In genomic region chr9:104992696-104993095, GRCh38 we compare ENCODE assay signal across 9 cellular contexts.
DNase-seq lines count a peak whose midpoint lies in the region; ATAC-seq and TF ChIP-seq lines count a peak whose summit lies in the region.
"Had no signal": no experiment of that assay in that cellular context is flagged by ENCODE, and none has a peak within 500 bp of the region (broad histone marks: within the 10 kb centered on the region; RNA-seq: fewer than 3 reads in every experiment).

No MANE protein-coding gene starts in this region.

- H3K9me3 ChIP-seq in left ventricle myocardium inferior (replicated peaks), result no peaks in the 10 kb centered on the region

- H3K27ac Mint-ChIP-seq in naive thymus-derived CD8-positive, alpha-beta T cell, result peak overlapping the region in 7 of 10 donors; percentile 11 to 86 (median 77)
- no peak overlapping the region for H3K27ac Mint-ChIP-seq in stimulated activated naive CD8-positive, alpha-beta T cell treated with anti-CD3 and anti-CD28 coated beads, Interleukin-15, amount 100 ng/mL, for 72 hours

- intact Hi-C loops in left ventricle myocardium inferior (cut with micrococcal nuclease), result no loop called here
- intact Hi-C loops in Right ventricle myocardium superior (cut with DNase I), result loop anchor here (2.0 to 10.0 kb wide), 2 partner anchors 52 to 66 kb away; no protein-coding TSS in a partner anchor

- peaks cover 0 to 5% (median 2%) of the 10 kb centered on the region in 5 donors for H3K27me3 Mint-ChIP-seq in naive thymus-derived CD8-positive, alpha-beta T cell
- peaks cover 54% of the 10 kb centered on the region for H3K27me3 Mint-ChIP-seq in stimulated activated naive CD8-positive, alpha-beta T cell treated with anti-CD3 and anti-CD28 coated beads, Interleukin-15, amount 100 ng/mL, for 72 hours

- no peaks in the 10 kb centered on the region for H3K27me3 ChIP-seq in left ventricle myocardium inferior (ENCODE audit: low read depth)

- peak overlapping the region; percentile 31 to 95 (median 77) for H3K4me3 Mint-ChIP-seq in naive thymus-derived CD8-positive, alpha-beta T cell
- H3K4me3 Mint-ChIP-seq in stimulated activated naive CD8-positive, alpha-beta T cell treated with anti-CD3 and anti-CD28 coated beads, Interleukin-15, amount 100 ng/mL, for 72 hours, result peak overlapping the region in 1 of 2 donors; percentile 75

- no peak for DNase-seq in left ventricle myocardium inferior
- no peak for DNase-seq in Right ventricle myocardium superior
- DNase-seq in coronary artery (ENCODE audit: low spot score), result no peak
- peak in 1 of 10 donors; percentile 4 for DNase-seq in naive thymus-derived CD8-positive, alpha-beta T cell
- no peak for DNase-seq in NCI-H1105 (lab: John Stamatoyannopoulos, UW)
- DNase-seq in stimulated activated naive CD8-positive, alpha-beta T cell treated with anti-CD3 and anti-CD28 coated beads, Interleukin-15, amount 100 ng/mL, for 72 hours, result no peak
- DNase-seq in kidney tubule cell (ENCODE audit: low spot score), result no peak
- DNase-seq: NCI-H2081 had no signal

- H3K4me1 ChIP-seq in left ventricle myocardium inferior, result peaks cover 55% of the 10 kb centered on the region

- peaks cover 22 to 46% (median 41%) of the 10 kb centered on the region in 4 donors for H3K4me1 Mint-ChIP-seq in naive thymus-derived CD8-positive, alpha-beta T cell
- peaks cover 51% of the 10 kb centered on the region for H3K4me1 Mint-ChIP-seq in stimulated activated naive CD8-positive, alpha-beta T cell treated with anti-CD3 and anti-CD28 coated beads, Interleukin-15, amount 100 ng/mL, for 72 hours

- POLR2A ChIA-PET in naive thymus-derived CD8-positive, alpha-beta T cell (lab: Charles Lee), result no interaction called here

- no peaks in the 10 kb centered on the region for H3K9me3 Mint-ChIP-seq in naive thymus-derived CD8-positive, alpha-beta T cell
- no peaks in the 10 kb centered on the region for H3K9me3 Mint-ChIP-seq in stimulated activated naive CD8-positive, alpha-beta T cell treated with anti-CD3 and anti-CD28 coated beads, Interleukin-15, amount 100 ng/mL, for 72 hours

- no peak for ATAC-seq in Right ventricle myocardium superior (ENCODE audit: poor library complexity)
- ATAC-seq in naive thymus-derived CD8-positive, alpha-beta T cell, result no peak
- ATAC-seq in stimulated activated naive CD8-positive, alpha-beta T cell treated with anti-CD3 and anti-CD28 coated beads, Interleukin-15, amount 100 ng/mL, for 72 hours, result no peak
- no peak for ATAC-seq in GM21390 (IDR thresholded peaks at IDR 0.05; ENCODE audit: unreplicated experiment)

- TF ChIP-seq CTCF in left ventricle myocardium inferior (IDR thresholded peaks at IDR 0.05; ENCODE audit: borderline replicate concordance) (no peak), coronary artery (IDR thresholded peaks at IDR 0.05) (no peak)

- H3K4me3 ChIP-seq in left ventricle myocardium inferior, result no peak overlapping the region
- H3K4me3 ChIP-seq in coronary artery, result peak overlapping the region; percentile 80

- no peaks in the 10 kb centered on the region for H3K36me3 ChIP-seq in left ventricle myocardium inferior

- H3K36me3 Mint-ChIP-seq in naive thymus-derived CD8-positive, alpha-beta T cell, result no peaks in the 10 kb centered on the region

- H3K27ac ChIP-seq in left ventricle myocardium inferior (replicated peaks), result peak overlapping the region; percentile 99
- H3K27ac ChIP-seq in coronary artery, result peak overlapping the region; percentile 96 to 98

Comparison
In these comparisons a context has a peak if more than half of its experiments do, and no peak if none do; other contexts are left out.
1. H3K27ac Mint-ChIP-seq: peak in naive thymus-derived CD8-positive, alpha-beta T cell (7 of 10); none in stimulated activated naive CD8-positive, alpha-beta T cell treated with anti-CD3 and anti-CD28 coated beads, Interleukin-15, amount 100 ng/mL, for 72 hours (0 of 2).